Comparison of ENCODE assay signal across 8 cellular contexts in genomic region chr2:190882327-190882766, GRCh38. TPM values are rescaled to one million over a fixed set of nuclear protein-coding genes. Genes with fewer than 3 reads are reported as not detected.
DNase-seq lines count a peak whose midpoint lies in the region; ATAC-seq and TF ChIP-seq lines count a peak whose summit lies in the region.

No MANE protein-coding gene starts in this region.

- H3K36me3 Mint-ChIP-seq in activated B cell treated with CpG ODN at 0.5 μM for 24 hours (ENCODE audit: low read depth): peaks cover 34% of the 10 kb centered on the region

- intact Hi-C loops in activated B cell treated with CpG ODN at 0.5 μM for 24 hours (cut with micrococcal nuclease): loop anchor here (1.0 to 10.0 kb wide), 7 partner anchors 9 to 1120 kb away; partner anchors contain the start of genes MFSD6, ORMDL1, OSGEPL1 and PMS1

- H3K9me3 ChIP-seq in DND-41 (ENCODE audit: insufficient read depth, low read length, severe bottlenecking): no peaks in the 10 kb centered on the region
- H3K9me3 ChIP-seq in iPS-15b (ENCODE audit: control insufficient read depth, insufficient read depth, low read length): no peaks in the 10 kb centered on the region

- CTCF ChIA-PET in activated B cell treated with CpG ODN at 0.5 μM for 24 hours (lab: Charles Lee): interaction anchor here (2.1 kb wide), 1 partner anchor 32 kb away, joined by 6 read pairs; no protein-coding TSS in a partner anchor

- H3K4me1 Mint-ChIP-seq in activated B cell treated with CpG ODN at 0.5 μM for 24 hours: peaks cover 52% of the 10 kb centered on the region

- H3K36me3 ChIP-seq in DND-41 (ENCODE audit: insufficient read depth, low read length): peaks cover 47% of the 10 kb centered on the region
- no peaks in the 10 kb centered on the region for H3K36me3 ChIP-seq in iPS-15b (ENCODE audit: control insufficient read depth, insufficient read depth, low read length)

- DNase-seq in DND-41 (no peak), activated B cell treated with CpG ODN at 0.5 μM for 24 hours (no peak), substantia nigra (lab: John Stamatoyannopoulos, UW) (no peak), NCI-H187 treated with DMSO at 0.1 percent for 48 hours (lab: John Stamatoyannopoulos, UW) (no peak)
- DNase-seq in activated CD8-positive, alpha-beta memory T cell treated with anti-CD3 and anti-CD28 coated beads for 24 hours: no peak

- POLR2A ChIA-PET in activated B cell treated with CpG ODN at 0.5 μM for 24 hours (lab: Charles Lee): interaction anchor here (0.5 to 4.1 kb wide), 15 partner anchors 9 to 1441 kb away, joined by 3 to 95 read pairs (median 6); partner anchors contain the start of genes MFSD6, NABP1, NEMP2 and ORMDL1

- H3K27ac Mint-ChIP-seq in activated B cell treated with CpG ODN at 0.5 μM for 24 hours: peak overlapping the region; percentile 97

- H3K4me1 ChIP-seq in DND-41 (ENCODE audit: insufficient read depth, low read length): peaks cover 54% of the 10 kb centered on the region
- H3K4me1 ChIP-seq in iPS-15b (ENCODE audit: control insufficient read depth, insufficient read depth, low read length): peaks cover 6% of the 10 kb centered on the region

- no peaks in the 10 kb centered on the region for H3K27me3 Mint-ChIP-seq in activated B cell treated with CpG ODN at 0.5 μM for 24 hours

- TF ChIP-seq CTCF in DND-41 (IDR thresholded peaks at IDR 0.05; ENCODE audit: borderline replicate concordance, extremely low read depth, low read length, poor library complexity, severe bottlenecking) (no peak), activated B cell treated with CpG ODN at 0.5 μM for 24 hours (IDR thresholded peaks at IDR 0.05) (no peak)

- H4K20me1 ChIP-seq in DND-41 (ENCODE audit: insufficient read depth, low read length): peaks cover 53% of the 10 kb centered on the region

- no peak overlapping the region for H2AFZ ChIP-seq in DND-41 (ENCODE audit: low read depth, low read length)

- H3K27me3 ChIP-seq in DND-41 (ENCODE audit: insufficient read depth, low read length, poor library complexity) (no peaks in the 10 kb centered on the region), iPS-15b (ENCODE audit: control insufficient read depth, insufficient read depth, low read length) (no peaks in the 10 kb centered on the region)

- H3K9ac ChIP-seq in DND-41 (ENCODE audit: low read depth, low read length): peak overlapping the region; percentile 98
- H3K9ac ChIP-seq in iPS-15b (ENCODE audit: low read depth, low read length): peak overlapping the region; percentile 62

- H3K27ac ChIP-seq in DND-41 (ENCODE audit: low read length) (peak overlapping the region; percentile 94), substantia nigra (ENCODE audit: low read depth, low read length, poor library complexity, severe bottlenecking) (peak overlapping the region; percentile 85)

- H3K9me3 Mint-ChIP-seq in activated B cell treated with CpG ODN at 0.5 μM for 24 hours: no peaks in the 10 kb centered on the region

- no peak for ATAC-seq in DND-41 (ENCODE audit: insufficient read depth, low read depth)
- ATAC-seq in HG02588 (IDR thresholded peaks at IDR 0.05; ENCODE audit: unreplicated experiment): peak; percentile 12
- no peak for ATAC-seq in activated B cell treated with CpG ODN at 0.5 μM for 24 hours (ENCODE audit: low read depth)
- no peak for ATAC-seq in HG03097 (IDR thresholded peaks at IDR 0.05; ENCODE audit: low FRiP score, unreplicated experiment)

- H3K79me2 ChIP-seq in DND-41 (ENCODE audit: insufficient read depth, low read length): peaks cover 69% of the 10 kb centered on the region

- H3K4me3 ChIP-seq in DND-41 (ENCODE audit: low read depth in 1 of 2, low read length in 2 of 2) (peak overlapping the region; percentile 91 to 96; a peak in 3 of 4 replicates), iPS-15b (ENCODE audit: low read depth, low read length) (peak overlapping the region; percentile 72)

- H3K4me2 ChIP-seq in DND-41 (ENCODE audit: insufficient read depth, low read length): peak overlapping the region; percentile 99

- H3K4me3 Mint-ChIP-seq in activated B cell treated with CpG ODN at 0.5 μM for 24 hours: peak overlapping the region; percentile 94

RNA-seq across cellular contexts. Expression of gene GLS, which starts 1.7 kb away (rescaled TPM):
- 212 and 255 TPM in 2 replicates for total RNA-seq in activated B cell treated with CpG ODN at 0.5 μM for 24 hours
